In the genomic region with DNA sequence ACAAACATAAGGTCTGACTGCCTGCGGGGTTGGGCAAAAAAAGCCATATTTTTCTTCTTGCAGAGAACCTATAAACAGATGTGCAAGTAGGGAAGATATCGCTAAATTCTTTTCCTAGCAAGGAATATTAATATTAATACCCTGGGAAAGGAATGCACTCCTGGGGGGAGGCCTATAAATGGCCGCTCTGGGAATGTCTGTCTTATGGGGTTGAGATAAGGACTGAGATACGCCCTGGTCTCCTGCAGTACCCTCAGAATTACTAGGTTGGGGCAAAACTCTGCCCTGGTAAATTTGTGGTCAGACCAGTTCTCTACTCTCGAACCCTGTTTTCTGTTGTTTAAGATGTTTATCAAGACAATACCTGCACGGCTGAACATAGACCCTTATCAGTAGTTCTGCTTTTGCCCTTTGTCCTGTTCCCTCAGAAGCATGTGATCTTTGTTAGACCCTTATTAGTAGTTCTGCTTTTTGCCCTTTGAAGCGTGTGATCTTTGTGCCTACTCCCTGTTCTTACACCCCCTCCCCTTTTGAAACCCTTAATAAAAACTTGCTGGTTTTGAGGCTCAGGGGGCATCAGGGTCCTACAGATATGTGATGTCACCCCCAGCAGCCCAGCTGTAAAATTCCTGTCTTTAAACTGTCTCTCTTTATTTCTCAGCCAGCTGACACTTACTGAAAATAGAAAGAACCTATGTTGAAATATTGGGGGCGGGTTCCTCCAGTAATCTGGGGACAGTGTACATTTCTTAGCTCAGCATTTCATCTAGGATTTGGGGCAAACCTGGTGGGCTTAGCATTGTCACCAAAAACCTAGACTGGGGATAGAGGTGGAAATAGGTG, we compare ENCODE assay signal across 1 cellular context. TPM values are rescaled to one million over a fixed set of nuclear protein-coding genes. Genes with fewer than 3 reads are reported as not detected.
"Had no signal": no experiment of that assay in that cellular context is flagged by ENCODE, and none has a peak within 500 bp of the region (broad histone marks: within the 10 kb centered on the region; RNA-seq: fewer than 3 reads in every experiment).

No MANE protein-coding gene starts in this region.

RNA-seq across cellular contexts. Expression of a gene that starts 7.5 kb away (rescaled TPM):
- polyA plus RNA-seq: neural cell had no signal
